ENCODE assay signal across 22 cellular contexts in the genomic region with DNA sequence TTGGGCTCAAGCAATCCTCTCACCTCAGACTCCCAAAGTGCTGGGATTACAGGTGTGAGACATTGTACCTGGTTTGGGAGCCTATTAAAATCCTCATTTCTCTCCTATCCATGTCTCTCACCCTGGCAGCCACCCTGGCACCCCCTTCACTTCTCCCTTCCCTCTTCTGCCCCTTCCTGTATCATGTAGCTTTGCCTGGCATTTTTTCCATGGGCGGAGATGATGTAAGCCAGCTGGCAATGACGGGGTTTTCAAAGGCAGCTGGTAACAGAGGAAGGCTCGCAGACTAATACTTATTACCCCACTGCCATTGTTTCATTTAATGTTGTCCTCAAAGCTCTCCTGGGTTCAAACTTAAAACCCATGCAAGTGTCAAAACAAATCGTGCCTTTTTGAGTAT.
DNase-seq lines count a peak whose midpoint lies in the region; ATAC-seq and TF ChIP-seq lines count a peak whose summit lies in the region.
"Had no signal": no experiment of that assay in that cellular context is flagged by ENCODE, and none has a peak within 500 bp of the region (broad histone marks: within the 10 kb centered on the region; RNA-seq: fewer than 3 reads in every experiment).

No MANE protein-coding gene starts in this region.

- no peaks in the 10 kb centered on the region for H3K27me3 Mint-ChIP-seq in T-helper 17 cell
- H3K27me3 Mint-ChIP-seq: activated CD4-positive, alpha-beta memory T cell treated with anti-CD3 and anti-CD28 coated beads for 36 hours; stimulated activated naive CD8-positive, alpha-beta T cell treated with anti-CD3 and anti-CD28 coated beads, Interleukin-15, Interleukin-2, amounts not matched to agents 100 ng/mL and 50 ng/mL, for 24 hours had no signal

- H2AFZ ChIP-seq in DND-41 (ENCODE audit: low read depth, low read length), result no peak overlapping the region
- H2AFZ ChIP-seq: neural progenitor cell had no signal

- no peak overlapping the region for H3K9ac ChIP-seq in DND-41 (ENCODE audit: low read depth, low read length)
- H3K9ac ChIP-seq: neural progenitor cell had no signal

- ATAC-seq in DND-41 (ENCODE audit: insufficient read depth, low read depth) (no peak), T-helper 17 cell (no peak), foreskin keratinocyte (peak; percentile 36), HG03159 (IDR thresholded peaks at IDR 0.05; ENCODE audit: unreplicated experiment) (no peak), GM18511 (IDR thresholded peaks at IDR 0.05; ENCODE audit: unreplicated experiment) (no peak)
- ATAC-seq: HCT116, left lung, WTC11 had no signal

- no peaks in the 10 kb centered on the region for H4K20me1 ChIP-seq in DND-41 (ENCODE audit: insufficient read depth, low read length)

- peaks cover 26% of the 10 kb centered on the region for H3K4me1 Mint-ChIP-seq in T-helper 17 cell

- H3K27ac ChIP-seq in DND-41 (ENCODE audit: low read length) (peak overlapping the region; percentile 40; the same call in 1 of the 2 replicates), foreskin keratinocyte (no peak overlapping the region)
- H3K27ac ChIP-seq: left lung, neural progenitor cell, transverse colon had no signal

- H3K27me3 ChIP-seq in DND-41 (ENCODE audit: insufficient read depth, low read length, poor library complexity) (no peaks in the 10 kb centered on the region), foreskin keratinocyte (peaks cover 46% of the 10 kb centered on the region)
- H3K27me3 ChIP-seq: transverse colon had no signal

- no peak overlapping the region for H3K4me3 Mint-ChIP-seq in T-helper 17 cell
- H3K4me3 Mint-ChIP-seq: activated CD4-positive, alpha-beta memory T cell treated with anti-CD3 and anti-CD28 coated beads for 36 hours; neural progenitor cell; stimulated activated naive CD8-positive, alpha-beta T cell treated with anti-CD3 and anti-CD28 coated beads, Interleukin-15, Interleukin-2, amounts not matched to agents 100 ng/mL and 50 ng/mL, for 24 hours; WTC11 had no signal

- H3K4me3 ChIP-seq in DND-41 (ENCODE audit: low read depth in 1 of 2, low read length in 2 of 2), result no peak overlapping the region
- H3K4me3 ChIP-seq: left lung, neural progenitor cell, transverse colon had no signal

- H3K79me2 ChIP-seq in DND-41 (ENCODE audit: insufficient read depth, low read length), result no peaks in the 10 kb centered on the region

- H3K4me1 ChIP-seq in DND-41 (ENCODE audit: insufficient read depth, low read length) (peaks cover 37% of the 10 kb centered on the region), foreskin keratinocyte (no peaks in the 10 kb centered on the region)
- H3K4me1 ChIP-seq: left lung, transverse colon had no signal

- no peaks in the 10 kb centered on the region for H3K36me3 Mint-ChIP-seq in T-helper 17 cell (ENCODE audit: low read depth)
- H3K36me3 Mint-ChIP-seq: activated CD4-positive, alpha-beta memory T cell treated with anti-CD3 and anti-CD28 coated beads for 36 hours; neural progenitor cell; WTC11 had no signal

- no peaks in the 10 kb centered on the region for H3K36me3 ChIP-seq in DND-41 (ENCODE audit: insufficient read depth, low read length)
- H3K36me3 ChIP-seq: left lung, neural progenitor cell, transverse colon had no signal

- H3K4me2 ChIP-seq in DND-41 (ENCODE audit: insufficient read depth, low read length), result no peak overlapping the region

- DNase-seq in A172 (ENCODE audit: low spot score) (peak; percentile 22), DND-41 (no peak), T-helper 17 cell (no peak), foreskin keratinocyte (peak in 1 of 2 donors; percentile 7), iPS-NIHi11 (ENCODE audit: low spot score) (no peak)
- DNase-seq: activated CD4-positive, alpha-beta memory T cell treated with anti-CD3 and anti-CD28 coated beads for 36 hours; activated T-cell treated with anti-CD3 and anti-CD28 coated beads for 4 hours; amniotic stem cell; erythroblast; glutamatergic neuron; Karpas-422; left lung; NCI-H1105; NCI-H524 treated with DMSO at 0.1 percent for 48 hours; small intestine; transverse colon had no signal

- H3K9me3 ChIP-seq in DND-41 (ENCODE audit: insufficient read depth, low read length, severe bottlenecking), result no peaks in the 10 kb centered on the region
- no peaks in the 10 kb centered on the region for H3K9me3 ChIP-seq in T-helper 17 cell (ENCODE audit: control insufficient read depth, low read length, poor library complexity, severe bottlenecking)
- H3K9me3 ChIP-seq: left lung, transverse colon had no signal

- no peak for TF ChIP-seq CTCF in DND-41 (IDR thresholded peaks at IDR 0.05; ENCODE audit: borderline replicate concordance, extremely low read depth, low read length, poor library complexity, severe bottlenecking)
- TF ChIP-seq CTCF in foreskin keratinocyte (conservative IDR thresholded peaks at IDR 0.05), result no peak

- peak overlapping the region; percentile 27 for H3K27ac Mint-ChIP-seq in T-helper 17 cell
- H3K27ac Mint-ChIP-seq: activated CD4-positive, alpha-beta memory T cell treated with anti-CD3 and anti-CD28 coated beads for 36 hours; neural progenitor cell; stimulated activated naive CD8-positive, alpha-beta T cell treated with anti-CD3 and anti-CD28 coated beads, Interleukin-15, Interleukin-2, amounts not matched to agents 100 ng/mL and 50 ng/mL, for 24 hours; WTC11 had no signal
